In genomic region chr16:16133943-16134604, GRCh38 we compare ENCODE assay signal across 1 cellular context.
A peak's percentile ranks its signal among the peaks of the same experiment; 100 is the strongest.
TF ChIP-seq lines count a peak whose summit lies in the region.

No MANE protein-coding gene starts in this region.

TF ChIP-seq in HepG2, 621 proteins besides CTCF, POLR2A, EP300 and RAD21 (continued from another document):
- TF ChIP-seq, protein P1, sequence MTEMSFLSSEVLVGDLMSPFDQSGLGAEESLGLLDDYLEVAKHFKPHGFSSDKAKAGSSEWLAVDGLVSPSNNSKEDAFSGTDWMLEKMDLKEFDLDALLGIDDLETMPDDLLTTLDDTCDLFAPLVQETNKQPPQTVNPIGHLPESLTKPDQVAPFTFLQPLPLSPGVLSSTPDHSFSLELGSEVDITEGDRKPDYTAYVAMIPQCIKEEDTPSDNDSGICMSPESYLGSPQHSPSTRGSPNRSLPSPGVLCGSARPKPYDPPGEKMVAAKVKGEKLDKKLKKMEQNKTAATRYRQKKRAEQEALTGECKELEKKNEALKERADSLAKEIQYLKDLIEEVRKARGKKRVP (CRISPR knock-in tag; IDR thresholded peaks at IDR 0.05) = no peak
- TF ChIP-seq, protein P2, sequence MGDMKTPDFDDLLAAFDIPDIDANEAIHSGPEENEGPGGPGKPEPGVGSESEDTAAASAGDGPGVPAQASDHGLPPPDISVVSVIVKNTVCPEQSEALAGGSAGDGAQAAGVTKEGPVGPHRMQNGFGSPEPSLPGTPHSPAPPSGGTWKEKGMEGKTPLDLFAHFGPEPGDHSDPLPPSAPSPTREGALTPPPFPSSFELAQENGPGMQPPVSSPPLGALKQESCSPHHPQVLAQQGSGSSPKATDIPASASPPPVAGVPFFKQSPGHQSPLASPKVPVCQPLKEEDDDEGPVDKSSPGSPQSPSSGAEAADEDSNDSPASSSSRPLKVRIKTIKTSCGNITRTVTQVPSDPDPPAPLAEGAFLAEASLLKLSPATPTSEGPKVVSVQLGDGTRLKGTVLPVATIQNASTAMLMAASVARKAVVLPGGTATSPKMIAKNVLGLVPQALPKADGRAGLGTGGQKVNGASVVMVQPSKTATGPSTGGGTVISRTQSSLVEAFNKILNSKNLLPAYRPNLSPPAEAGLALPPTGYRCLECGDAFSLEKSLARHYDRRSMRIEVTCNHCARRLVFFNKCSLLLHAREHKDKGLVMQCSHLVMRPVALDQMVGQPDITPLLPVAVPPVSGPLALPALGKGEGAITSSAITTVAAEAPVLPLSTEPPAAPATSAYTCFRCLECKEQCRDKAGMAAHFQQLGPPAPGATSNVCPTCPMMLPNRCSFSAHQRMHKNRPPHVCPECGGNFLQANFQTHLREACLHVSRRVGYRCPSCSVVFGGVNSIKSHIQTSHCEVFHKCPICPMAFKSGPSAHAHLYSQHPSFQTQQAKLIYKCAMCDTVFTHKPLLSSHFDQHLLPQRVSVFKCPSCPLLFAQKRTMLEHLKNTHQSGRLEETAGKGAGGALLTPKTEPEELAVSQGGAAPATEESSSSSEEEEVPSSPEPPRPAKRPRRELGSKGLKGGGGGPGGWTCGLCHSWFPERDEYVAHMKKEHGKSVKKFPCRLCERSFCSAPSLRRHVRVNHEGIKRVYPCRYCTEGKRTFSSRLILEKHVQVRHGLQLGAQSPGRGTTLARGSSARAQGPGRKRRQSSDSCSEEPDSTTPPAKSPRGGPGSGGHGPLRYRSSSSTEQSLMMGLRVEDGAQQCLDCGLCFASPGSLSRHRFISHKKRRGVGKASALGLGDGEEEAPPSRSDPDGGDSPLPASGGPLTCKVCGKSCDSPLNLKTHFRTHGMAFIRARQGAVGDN (CRISPR knock-in tag; IDR thresholded peaks at IDR 0.05) = 0 out of 2 replicates have a peak, but pooled peaks have one; percentile 16
- TF ChIP-seq KDM6A (CRISPR knock-in tag; IDR thresholded peaks at IDR 0.05; ENCODE audit: low read depth) = no peak
- TF ChIP-seq, protein P3, sequence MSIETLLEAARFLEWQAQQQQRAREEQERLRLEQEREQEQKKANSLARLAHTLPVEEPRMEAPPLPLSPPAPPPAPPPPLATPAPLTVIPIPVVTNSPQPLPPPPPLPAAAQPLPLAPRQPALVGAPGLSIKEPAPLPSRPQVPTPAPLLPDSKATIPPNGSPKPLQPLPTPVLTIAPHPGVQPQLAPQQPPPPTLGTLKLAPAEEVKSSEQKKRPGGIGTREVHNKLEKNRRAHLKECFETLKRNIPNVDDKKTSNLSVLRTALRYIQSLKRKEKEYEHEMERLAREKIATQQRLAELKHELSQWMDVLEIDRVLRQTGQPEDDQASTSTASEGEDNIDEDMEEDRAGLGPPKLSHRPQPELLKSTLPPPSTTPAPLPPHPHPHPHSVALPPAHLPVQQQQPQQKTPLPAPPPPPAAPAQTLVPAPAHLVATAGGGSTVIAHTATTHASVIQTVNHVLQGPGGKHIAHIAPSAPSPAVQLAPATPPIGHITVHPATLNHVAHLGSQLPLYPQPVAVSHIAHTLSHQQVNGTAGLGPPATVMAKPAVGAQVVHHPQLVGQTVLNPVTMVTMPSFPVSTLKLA (IDR thresholded peaks at IDR 0.05) = no peak
- TF ChIP-seq ZNF432 (CRISPR knock-in tag; IDR thresholded peaks at IDR 0.05; ENCODE audit: borderline replicate concordance) = no peak
- TF ChIP-seq MTF1 (CRISPR knock-in tag; IDR thresholded peaks at IDR 0.05) = no peak
- no peak for TF ChIP-seq ZNF703 (CRISPR knock-in tag; IDR thresholded peaks at IDR 0.05; ENCODE audit: borderline replicate concordance)
- TF ChIP-seq HNRNPLL (IDR thresholded peaks at IDR 0.05; ENCODE audit: low read depth, low read length, poor library complexity, severe bottlenecking) = peak; percentile 21
- no peak for TF ChIP-seq NCOA2 (CRISPR knock-in tag; IDR thresholded peaks at IDR 0.05)
- TF ChIP-seq RFX1 (IDR thresholded peaks at IDR 0.05) = no peak
- no peak for TF ChIP-seq PTBP1 (IDR thresholded peaks at IDR 0.05; ENCODE audit: low read depth, low read length, poor library complexity, severe bottlenecking)
- TF ChIP-seq FOXJ3 (CRISPR knock-in tag; IDR thresholded peaks at IDR 0.05; ENCODE audit: borderline replicate concordance) = no peak
- no peak for TF ChIP-seq SMYD3 (CRISPR knock-in tag; IDR thresholded peaks at IDR 0.05)
- TF ChIP-seq, protein P4, sequence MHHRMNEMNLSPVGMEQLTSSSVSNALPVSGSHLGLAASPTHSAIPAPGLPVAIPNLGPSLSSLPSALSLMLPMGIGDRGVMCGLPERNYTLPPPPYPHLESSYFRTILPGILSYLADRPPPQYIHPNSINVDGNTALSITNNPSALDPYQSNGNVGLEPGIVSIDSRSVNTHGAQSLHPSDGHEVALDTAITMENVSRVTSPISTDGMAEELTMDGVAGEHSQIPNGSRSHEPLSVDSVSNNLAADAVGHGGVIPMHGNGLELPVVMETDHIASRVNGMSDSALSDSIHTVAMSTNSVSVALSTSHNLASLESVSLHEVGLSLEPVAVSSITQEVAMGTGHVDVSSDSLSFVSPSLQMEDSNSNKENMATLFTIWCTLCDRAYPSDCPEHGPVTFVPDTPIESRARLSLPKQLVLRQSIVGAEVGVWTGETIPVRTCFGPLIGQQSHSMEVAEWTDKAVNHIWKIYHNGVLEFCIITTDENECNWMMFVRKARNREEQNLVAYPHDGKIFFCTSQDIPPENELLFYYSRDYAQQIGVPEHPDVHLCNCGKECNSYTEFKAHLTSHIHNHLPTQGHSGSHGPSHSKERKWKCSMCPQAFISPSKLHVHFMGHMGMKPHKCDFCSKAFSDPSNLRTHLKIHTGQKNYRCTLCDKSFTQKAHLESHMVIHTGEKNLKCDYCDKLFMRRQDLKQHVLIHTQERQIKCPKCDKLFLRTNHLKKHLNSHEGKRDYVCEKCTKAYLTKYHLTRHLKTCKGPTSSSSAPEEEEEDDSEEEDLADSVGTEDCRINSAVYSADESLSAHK (CRISPR knock-in tag; IDR thresholded peaks at IDR 0.05; ENCODE audit: borderline replicate concordance) = no peak
- no peak for TF ChIP-seq HOXA7 (CRISPR knock-in tag; IDR thresholded peaks at IDR 0.05)
- TF ChIP-seq, protein P5, sequence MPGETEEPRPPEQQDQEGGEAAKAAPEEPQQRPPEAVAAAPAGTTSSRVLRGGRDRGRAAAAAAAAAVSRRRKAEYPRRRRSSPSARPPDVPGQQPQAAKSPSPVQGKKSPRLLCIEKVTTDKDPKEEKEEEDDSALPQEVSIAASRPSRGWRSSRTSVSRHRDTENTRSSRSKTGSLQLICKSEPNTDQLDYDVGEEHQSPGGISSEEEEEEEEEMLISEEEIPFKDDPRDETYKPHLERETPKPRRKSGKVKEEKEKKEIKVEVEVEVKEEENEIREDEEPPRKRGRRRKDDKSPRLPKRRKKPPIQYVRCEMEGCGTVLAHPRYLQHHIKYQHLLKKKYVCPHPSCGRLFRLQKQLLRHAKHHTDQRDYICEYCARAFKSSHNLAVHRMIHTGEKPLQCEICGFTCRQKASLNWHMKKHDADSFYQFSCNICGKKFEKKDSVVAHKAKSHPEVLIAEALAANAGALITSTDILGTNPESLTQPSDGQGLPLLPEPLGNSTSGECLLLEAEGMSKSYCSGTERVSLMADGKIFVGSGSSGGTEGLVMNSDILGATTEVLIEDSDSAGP (CRISPR knock-in tag; IDR thresholded peaks at IDR 0.05; ENCODE audit: borderline replicate concordance) = no peak
- no peak for TF ChIP-seq PHF8 (CRISPR knock-in tag; IDR thresholded peaks at IDR 0.05)
- no peak for TF ChIP-seq FOXM1 (CRISPR knock-in tag; IDR thresholded peaks at IDR 0.05)
